1 cellular context compared by ENCODE assay signal in the genomic region with DNA sequence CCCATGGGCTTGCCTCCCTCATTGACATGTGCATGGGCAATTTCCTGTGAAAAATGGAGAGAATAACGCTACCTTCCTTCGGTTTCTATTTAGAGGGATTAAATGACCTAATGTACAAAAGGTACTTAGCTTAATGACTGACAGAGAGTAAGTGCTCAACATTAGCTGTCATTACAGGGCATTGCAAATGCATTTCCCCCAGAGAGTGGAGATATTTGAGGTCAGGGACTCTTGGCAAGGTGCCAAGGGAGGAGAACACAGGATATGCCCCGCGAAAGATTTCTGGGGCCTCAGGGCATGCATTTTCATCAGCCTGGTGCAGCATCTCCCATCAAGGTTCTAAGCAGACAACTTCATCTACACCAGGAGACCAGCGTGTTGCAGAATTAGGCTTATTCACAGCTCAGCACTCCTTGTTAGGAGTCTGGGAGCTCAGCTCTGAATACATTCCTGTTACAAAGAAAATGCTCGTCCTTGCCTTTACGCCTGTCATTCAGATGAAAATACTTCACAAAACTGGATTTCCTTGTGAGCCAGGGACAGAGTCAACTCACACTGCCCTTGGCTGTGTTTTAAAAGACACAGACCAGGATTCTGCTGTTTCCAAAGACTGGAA.
TF ChIP-seq lines count a peak whose summit lies in the region.

No MANE protein-coding gene starts in this region.

TF ChIP-seq in HEK293, 187 proteins besides CTCF, POLR2A, EP300 and RAD21 (continued from another document):
- TF ChIP-seq, protein P1, sequence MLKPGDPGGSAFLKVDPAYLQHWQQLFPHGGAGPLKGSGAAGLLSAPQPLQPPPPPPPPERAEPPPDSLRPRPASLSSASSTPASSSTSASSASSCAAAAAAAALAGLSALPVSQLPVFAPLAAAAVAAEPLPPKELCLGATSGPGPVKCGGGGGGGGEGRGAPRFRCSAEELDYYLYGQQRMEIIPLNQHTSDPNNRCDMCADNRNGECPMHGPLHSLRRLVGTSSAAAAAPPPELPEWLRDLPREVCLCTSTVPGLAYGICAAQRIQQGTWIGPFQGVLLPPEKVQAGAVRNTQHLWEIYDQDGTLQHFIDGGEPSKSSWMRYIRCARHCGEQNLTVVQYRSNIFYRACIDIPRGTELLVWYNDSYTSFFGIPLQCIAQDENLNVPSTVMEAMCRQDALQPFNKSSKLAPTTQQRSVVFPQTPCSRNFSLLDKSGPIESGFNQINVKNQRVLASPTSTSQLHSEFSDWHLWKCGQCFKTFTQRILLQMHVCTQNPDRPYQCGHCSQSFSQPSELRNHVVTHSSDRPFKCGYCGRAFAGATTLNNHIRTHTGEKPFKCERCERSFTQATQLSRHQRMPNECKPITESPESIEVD (tag by site-specific recombination; IDR thresholded peaks at IDR 0.05): peak; percentile 53
- TF ChIP-seq, protein P2, sequence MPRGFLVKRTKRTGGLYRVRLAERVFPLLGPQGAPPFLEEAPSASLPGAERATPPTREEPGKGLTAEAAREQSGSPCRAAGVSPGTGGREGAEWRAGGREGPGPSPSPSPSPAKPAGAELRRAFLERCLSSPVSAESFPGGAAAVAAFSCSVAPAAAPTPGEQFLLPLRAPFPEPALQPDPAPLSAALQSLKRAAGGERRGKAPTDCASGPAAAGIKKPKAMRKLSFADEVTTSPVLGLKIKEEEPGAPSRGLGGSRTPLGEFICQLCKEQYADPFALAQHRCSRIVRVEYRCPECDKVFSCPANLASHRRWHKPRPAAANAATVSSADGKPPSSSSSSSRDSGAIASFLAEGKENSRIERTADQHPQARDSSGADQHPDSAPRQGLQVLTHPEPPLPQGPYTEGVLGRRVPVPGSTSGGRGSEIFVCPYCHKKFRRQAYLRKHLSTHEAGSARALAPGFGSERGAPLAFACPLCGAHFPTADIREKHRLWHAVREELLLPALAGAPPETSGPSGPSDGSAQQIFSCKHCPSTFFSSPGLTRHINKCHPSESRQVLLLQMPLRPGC (tag by site-specific recombination; IDR thresholded peaks at IDR 0.05): no peak
- TF ChIP-seq ZBTB17 (tag by site-specific recombination; IDR thresholded peaks at IDR 0.05): peak; percentile 32; the same call in 1 of the 2 replicates
- TF ChIP-seq KLF16 (tag by site-specific recombination; IDR thresholded peaks at IDR 0.05): peak; percentile 48; the same call in 1 of the 2 replicates
